In genomic region chr3:114226313-114226712, GRCh38 we compare ENCODE assay signal across 25 cellular contexts. TPM values are rescaled to one million over a fixed set of nuclear protein-coding genes. Genes with fewer than 3 reads are reported as not detected.
DNase-seq lines count a peak whose midpoint lies in the region; ATAC-seq and TF ChIP-seq lines count a peak whose summit lies in the region.
"Had no signal": no experiment of that assay in that cellular context is flagged by ENCODE, and none has a peak within 500 bp of the region (broad histone marks: within the 10 kb centered on the region; RNA-seq: fewer than 3 reads in every experiment).

No MANE protein-coding gene starts in this region.

- no peaks in the 10 kb centered on the region for H3K36me3 ChIP-seq in DND-41 (ENCODE audit: insufficient read depth, low read length)
- H3K36me3 ChIP-seq in tibial nerve = no peaks in the 10 kb centered on the region
- H3K36me3 ChIP-seq: gastroesophageal sphincter, MG63, sigmoid colon, tibial artery had no signal

- H2AFZ ChIP-seq in DND-41 (ENCODE audit: low read depth, low read length) = peak overlapping the region; percentile 48; the same call in 1 of the 2 replicates

- peak overlapping the region; percentile 80 for H3K27ac Mint-ChIP-seq in CD4-positive, alpha-beta T cell
- H3K27ac Mint-ChIP-seq in activated T-cell treated with anti-CD3 and anti-CD28 coated beads, Interleukin-2, amount 50 U/mL, for 72 hours = peak overlapping the region; percentile 97
- peak overlapping the region; percentile 86 to 97 (median 94) for H3K27ac Mint-ChIP-seq in naive B cell
- H3K27ac Mint-ChIP-seq: nephron had no signal

- no peak overlapping the region for H3K4me3 ChIP-seq in DND-41 (ENCODE audit: low read depth in 1 of 2, low read length in 2 of 2)
- H3K4me3 ChIP-seq in tibial nerve = no peak overlapping the region
- H3K4me3 ChIP-seq: gastroesophageal sphincter, MG63, sigmoid colon, tibial artery had no signal

- no peak for TF ChIP-seq EP300 in tibial nerve (IDR thresholded peaks at IDR 0.05)

- no peak overlapping the region for H3K4me2 ChIP-seq in DND-41 (ENCODE audit: insufficient read depth, low read length)

- CTCF ChIA-PET in CD4-positive, alpha-beta T cell (lab: Charles Lee) = interaction anchor here (1.6 to 1.7 kb wide), 2 partner anchors 13 to 192 kb away, joined by 3 to 7 read pairs; no protein-coding TSS in a partner anchor

- no peaks in the 10 kb centered on the region for H3K79me2 ChIP-seq in DND-41 (ENCODE audit: insufficient read depth, low read length)

- no peak overlapping the region for H3K9ac ChIP-seq in DND-41 (ENCODE audit: low read depth, low read length)

- peaks cover 31% of the 10 kb centered on the region for H3K36me3 Mint-ChIP-seq in CD4-positive, alpha-beta T cell (ENCODE audit: low read depth)
- H3K36me3 Mint-ChIP-seq in activated T-cell treated with anti-CD3 and anti-CD28 coated beads, Interleukin-2, amount 50 U/mL, for 72 hours (ENCODE audit: insufficient read depth in 2 of 2) = peaks cover 20 to 29% of the 10 kb centered on the region in 2 donors
- H3K36me3 Mint-ChIP-seq in naive B cell = peaks cover 0 to 8% of the 10 kb centered on the region in 2 donors

- H3K27me3 Mint-ChIP-seq in CD4-positive, alpha-beta T cell = no peaks in the 10 kb centered on the region
- no peaks in the 10 kb centered on the region for H3K27me3 Mint-ChIP-seq in activated T-cell treated with anti-CD3 and anti-CD28 coated beads, Interleukin-2, amount 50 U/mL, for 72 hours (ENCODE audit: low read depth)
- H3K27me3 Mint-ChIP-seq in naive B cell = no peaks in the 10 kb centered on the region

- H3K9me3 Mint-ChIP-seq in CD4-positive, alpha-beta T cell = peaks cover 5% of the 10 kb centered on the region
- peaks cover 7 to 10% of the 10 kb centered on the region in 2 donors for H3K9me3 Mint-ChIP-seq in activated T-cell treated with anti-CD3 and anti-CD28 coated beads, Interleukin-2, amount 50 U/mL, for 72 hours
- peaks cover 0 to 19% (median 7%) of the 10 kb centered on the region in 7 donors for H3K9me3 Mint-ChIP-seq in naive B cell

- WGBS in tibial nerve, 2 donors = 84 to 89% methylated on average over 2 of the region's 2 CpGs

- peaks cover 18% of the 10 kb centered on the region for H3K9me3 ChIP-seq in CD4-positive, alpha-beta T cell (ENCODE audit: control insufficient read depth, low read length)
- H3K9me3 ChIP-seq in DND-41 (ENCODE audit: insufficient read depth, low read length, severe bottlenecking) (peaks cover 13% of the 10 kb centered on the region), tibial nerve (peaks cover 0 to 19% (median 0%) of the 10 kb centered on the region in 4 donors)
- H3K9me3 ChIP-seq: MG63 had no signal

- DNase-seq in CD4-positive, alpha-beta T cell = no peak
- DNase-seq in DND-41 (no peak), naive B cell (no peak), occipital lobe (lab: John Stamatoyannopoulos, UW) (no peak), tibial nerve (ENCODE audit: low spot score in 2 of 2) (no peak)
- DNase-seq in activated T-cell treated with anti-CD3 and anti-CD28 coated beads, Interleukin-2, amount 50 U/mL, for 72 hours = no peak
- DNase-seq: activated effector memory CD4-positive, alpha-beta T cell treated with Interleukin-2 at 50 U/mL for 16 hours; effector CD4-positive, alpha-beta T cell; kidney glomerular epithelial cell; mesendoderm; MG63; NCI-H1436; NCI-H2171; NCI-H526; posterior cingulate gyrus; SHP77; sigmoid colon; tibial artery had no signal

- H3K4me1 ChIP-seq in DND-41 (ENCODE audit: insufficient read depth, low read length) = no peaks in the 10 kb centered on the region
- H3K4me1 ChIP-seq in tibial nerve = no peaks in the 10 kb centered on the region
- H3K4me1 ChIP-seq: gastroesophageal sphincter, sigmoid colon, tibial artery had no signal

- no peaks in the 10 kb centered on the region for H3K27me3 ChIP-seq in CD4-positive, alpha-beta T cell (ENCODE audit: control insufficient read depth, insufficient read depth, low read length)
- no peaks in the 10 kb centered on the region for H3K27me3 ChIP-seq in DND-41 (ENCODE audit: insufficient read depth, low read length, poor library complexity)
- H3K27me3 ChIP-seq in tibial nerve = no peaks in the 10 kb centered on the region
- H3K27me3 ChIP-seq: gastroesophageal sphincter, sigmoid colon, tibial artery had no signal

- intact Hi-C loops in CD4-positive, alpha-beta T cell (cut with DNase I, micrococcal nuclease) = no loop called here

- peaks cover 83% of the 10 kb centered on the region for H3K4me1 Mint-ChIP-seq in CD4-positive, alpha-beta T cell (ENCODE audit: low read depth)
- peaks cover 72% of the 10 kb centered on the region for H3K4me1 Mint-ChIP-seq in activated T-cell treated with anti-CD3 and anti-CD28 coated beads, Interleukin-2, amount 50 U/mL, for 72 hours (ENCODE audit: low read depth)
- peaks cover 47 to 61% (median 47%) of the 10 kb centered on the region in 3 donors for H3K4me1 Mint-ChIP-seq in naive B cell
- H3K4me1 Mint-ChIP-seq: nephron had no signal

- ATAC-seq in CD4-positive, alpha-beta T cell (ENCODE audit: poor library complexity) = no peak
- ATAC-seq in DND-41 (ENCODE audit: insufficient read depth, low read depth) (no peak), naive B cell (ENCODE audit: low read depth in 2 of 2) (no peak), HG02840 (IDR thresholded peaks at IDR 0.05; ENCODE audit: low FRiP score, unreplicated experiment) (no peak)
- ATAC-seq in activated T-cell treated with anti-CD3 and anti-CD28 coated beads, Interleukin-2, amount 50 U/mL, for 72 hours (replicated peaks in 1 of 2) = no peak
- ATAC-seq: esophagus mucosa, gastroesophageal sphincter had no signal

- no peak for TF ChIP-seq POLR2A in tibial nerve (IDR thresholded peaks at IDR 0.05)

- no peak for TF ChIP-seq CTCF in CD4-positive, alpha-beta T cell (IDR thresholded peaks at IDR 0.05)
- TF ChIP-seq CTCF in DND-41 (IDR thresholded peaks at IDR 0.05; ENCODE audit: borderline replicate concordance, extremely low read depth, low read length, poor library complexity, severe bottlenecking) = no peak
- TF ChIP-seq CTCF in tibial nerve (IDR thresholded peaks at IDR 0.05) = no peak

- H3K4me3 Mint-ChIP-seq in CD4-positive, alpha-beta T cell = peak overlapping the region; percentile 55
- peak overlapping the region; percentile 84 to 87 for H3K4me3 Mint-ChIP-seq in activated T-cell treated with anti-CD3 and anti-CD28 coated beads, Interleukin-2, amount 50 U/mL, for 72 hours
- peak overlapping the region in 7 of 8 donors; percentile 10 to 88 (median 63) for H3K4me3 Mint-ChIP-seq in naive B cell
- H3K4me3 Mint-ChIP-seq: nephron had no signal

- POLR2A ChIA-PET in CD4-positive, alpha-beta T cell (lab: Charles Lee) = interaction anchor here (1.3 to 3.7 kb wide), 2 partner anchors 12 to 64 kb away, joined by 3 to 29 read pairs; no protein-coding TSS in a partner anchor

- H4K20me1 ChIP-seq in DND-41 (ENCODE audit: insufficient read depth, low read length) = no peaks in the 10 kb centered on the region

- H3K27ac ChIP-seq in CD4-positive, alpha-beta T cell (ENCODE audit: low read depth, low read length) = peak overlapping the region; percentile 54
- H3K27ac ChIP-seq in DND-41 (ENCODE audit: low read length) (no peak overlapping the region), tibial nerve (no peak overlapping the region)
- H3K27ac ChIP-seq: gastroesophageal sphincter, HL-60, sigmoid colon, tibial artery had no signal

RNA-seq across cellular contexts. Expression of gene ZNF80, which starts 11.1 kb away (rescaled TPM):
- total RNA-seq in CD4-positive, alpha-beta T cell = under 1 TPM; 0.16 to 0.17 TPM
- 1 to 10 TPM in 1 of 2 donors, under 1 TPM in 1; 0.53 to 1.4 TPM for total RNA-seq in activated T-cell treated with anti-CD3 and anti-CD28 coated beads, Interleukin-2, amount 50 U/mL, for 72 hours
- polyA plus RNA-seq in naive B cell (ENCODE audit: low read depth in 6 of 6) = under 1 TPM in 1 of 6 donors, not detected in 5; 0.27 TPM
- not detected for total RNA-seq in occipital lobe
- under 1 TPM in 1 of 4 donors, not detected in 3; 0.21 TPM for total RNA-seq in tibial nerve
- total RNA-seq: esophagus mucosa, gastroesophageal sphincter, H4, sigmoid colon had no signal

RNA-seq across cellular contexts. Expression of gene DRD3, which starts 47.5 kb away (rescaled TPM):
- not detected for total RNA-seq in CD4-positive, alpha-beta T cell
- total RNA-seq in activated T-cell treated with anti-CD3 and anti-CD28 coated beads, Interleukin-2, amount 50 U/mL, for 72 hours = not detected
- not detected for polyA plus RNA-seq in naive B cell (ENCODE audit: low read depth in 6 of 6)
- not detected for total RNA-seq in occipital lobe
- not detected for total RNA-seq in tibial nerve
- total RNA-seq: cerebellum, esophagus mucosa, gastroesophageal sphincter, H4, sigmoid colon had no signal
- polyA plus RNA-seq: sigmoid colon had no signal
